In the genomic region with DNA sequence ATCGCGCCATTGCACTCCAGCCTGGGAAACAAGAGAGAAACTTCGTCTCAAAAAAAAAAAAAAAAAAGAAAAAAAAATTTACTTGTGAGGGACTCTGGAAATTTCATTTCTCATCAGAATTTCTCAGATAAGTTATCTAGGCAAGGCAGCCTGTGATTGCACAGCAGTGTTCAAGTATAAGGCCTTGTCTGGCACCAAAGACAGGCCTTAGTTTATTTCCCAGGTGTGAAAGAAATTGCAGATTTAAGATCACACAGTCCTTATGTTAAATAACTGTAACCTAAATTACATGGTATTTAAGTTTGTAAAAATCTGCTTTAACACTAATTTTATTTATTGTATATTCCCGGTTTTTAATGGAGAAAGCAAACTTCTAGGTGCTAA, we compare ENCODE assay signal across 7 cellular contexts. TPM values are rescaled to one million over a fixed set of nuclear protein-coding genes. Genes with fewer than 3 reads are reported as not detected.
DNase-seq lines count a peak whose midpoint lies in the region; ATAC-seq and TF ChIP-seq lines count a peak whose summit lies in the region.

No MANE protein-coding gene starts in this region.

- ATAC-seq in T-helper 17 cell (no peak), GM18870 (IDR thresholded peaks at IDR 0.05; ENCODE audit: unreplicated experiment) (no peak)
- no peak for ATAC-seq in stimulated activated memory B cell treated with anti-CD40 and anti-IgM and Interleukin-4, amounts not matched to agents 10 μg/mL and 1 μg/mL and 100 μg/mL, for 72 hours

- TF ChIP-seq CTCF in HL-60 (IDR thresholded peaks at IDR 0.05; ENCODE audit: insufficient read depth, low read length) (no peak), glutamatergic neuron (IDR thresholded peaks at IDR 0.05; ENCODE audit: partially characterized antibody, unreplicated experiment) (no peak)

- DNase-seq in HL-60 (ENCODE audit: low read depth in 1 of 2, low spot score in 1 of 2) (no peak), T-helper 17 cell (no peak), glutamatergic neuron (no peak), T1000 (lab: John Stamatoyannopoulos, UW) (no peak), NCI-H524 (lab: John Stamatoyannopoulos, UW) (no peak)

- H3K27ac Mint-ChIP-seq in T-helper 17 cell (peak overlapping the region; percentile 100), glutamatergic neuron (ENCODE audit: unreplicated experiment) (peak overlapping the region; percentile 98)
- peak overlapping the region; percentile 100 for H3K27ac Mint-ChIP-seq in stimulated activated memory B cell treated with anti-CD40 and anti-IgM and Interleukin-4, amounts not matched to agents 10 μg/mL and 1 μg/mL and 100 μg/mL, for 72 hours

- no peaks in the 10 kb centered on the region for H3K27me3 ChIP-seq in HL-60 (ENCODE audit: insufficient read depth, poor library complexity, severe bottlenecking)

- no peaks in the 10 kb centered on the region for H3K9me3 ChIP-seq in T-helper 17 cell (ENCODE audit: control insufficient read depth, low read length, poor library complexity, severe bottlenecking)

- H3K36me3 Mint-ChIP-seq in T-helper 17 cell (ENCODE audit: low read depth) (peaks cover 16% of the 10 kb centered on the region), glutamatergic neuron (ENCODE audit: unreplicated experiment) (no peaks in the 10 kb centered on the region)
- H3K36me3 Mint-ChIP-seq in stimulated activated memory B cell treated with anti-CD40 and anti-IgM and Interleukin-4, amounts not matched to agents 10 μg/mL and 1 μg/mL and 100 μg/mL, for 72 hours, result peaks cover 38% of the 10 kb centered on the region

- H3K4me1 Mint-ChIP-seq in T-helper 17 cell (peaks cover 26% of the 10 kb centered on the region), glutamatergic neuron (ENCODE audit: low read depth, unreplicated experiment) (peaks cover 5% of the 10 kb centered on the region)
- peaks cover 27% of the 10 kb centered on the region for H3K4me1 Mint-ChIP-seq in stimulated activated memory B cell treated with anti-CD40 and anti-IgM and Interleukin-4, amounts not matched to agents 10 μg/mL and 1 μg/mL and 100 μg/mL, for 72 hours

- H3K4me3 Mint-ChIP-seq in T-helper 17 cell (peak overlapping the region; percentile 97), glutamatergic neuron (ENCODE audit: unreplicated experiment) (no peak overlapping the region)
- H3K4me3 Mint-ChIP-seq in stimulated activated memory B cell treated with anti-CD40 and anti-IgM and Interleukin-4, amounts not matched to agents 10 μg/mL and 1 μg/mL and 100 μg/mL, for 72 hours, result peak overlapping the region; percentile 96

- H3K9me3 Mint-ChIP-seq in glutamatergic neuron (ENCODE audit: unreplicated experiment), result peaks cover 30% of the 10 kb centered on the region
- peaks cover 7% of the 10 kb centered on the region for H3K9me3 Mint-ChIP-seq in stimulated activated memory B cell treated with anti-CD40 and anti-IgM and Interleukin-4, amounts not matched to agents 10 μg/mL and 1 μg/mL and 100 μg/mL, for 72 hours

- H3K27ac ChIP-seq in HL-60 (replicated peaks), result peak overlapping the region; percentile 98

- peaks cover 10% of the 10 kb centered on the region for H3K27me3 Mint-ChIP-seq in T-helper 17 cell
- peaks cover 23% of the 10 kb centered on the region for H3K27me3 Mint-ChIP-seq in glutamatergic neuron (ENCODE audit: unreplicated experiment)
- no peaks in the 10 kb centered on the region for H3K27me3 Mint-ChIP-seq in stimulated activated memory B cell treated with anti-CD40 and anti-IgM and Interleukin-4, amounts not matched to agents 10 μg/mL and 1 μg/mL and 100 μg/mL, for 72 hours

- H3K4me3 ChIP-seq in HL-60 (replicated peaks; ENCODE audit: insufficient read depth, low read length), result no peak overlapping the region

RNA-seq across cellular contexts. Expression of a gene that starts 34.8 kb away (rescaled TPM):
- total RNA-seq in T-helper 17 cell (1 to 10 TPM; 1.2 to 2.4 TPM), glutamatergic neuron (ENCODE audit: unreplicated experiment) (not detected)
